16 cellular contexts compared by ENCODE assay signal in the genomic region with DNA sequence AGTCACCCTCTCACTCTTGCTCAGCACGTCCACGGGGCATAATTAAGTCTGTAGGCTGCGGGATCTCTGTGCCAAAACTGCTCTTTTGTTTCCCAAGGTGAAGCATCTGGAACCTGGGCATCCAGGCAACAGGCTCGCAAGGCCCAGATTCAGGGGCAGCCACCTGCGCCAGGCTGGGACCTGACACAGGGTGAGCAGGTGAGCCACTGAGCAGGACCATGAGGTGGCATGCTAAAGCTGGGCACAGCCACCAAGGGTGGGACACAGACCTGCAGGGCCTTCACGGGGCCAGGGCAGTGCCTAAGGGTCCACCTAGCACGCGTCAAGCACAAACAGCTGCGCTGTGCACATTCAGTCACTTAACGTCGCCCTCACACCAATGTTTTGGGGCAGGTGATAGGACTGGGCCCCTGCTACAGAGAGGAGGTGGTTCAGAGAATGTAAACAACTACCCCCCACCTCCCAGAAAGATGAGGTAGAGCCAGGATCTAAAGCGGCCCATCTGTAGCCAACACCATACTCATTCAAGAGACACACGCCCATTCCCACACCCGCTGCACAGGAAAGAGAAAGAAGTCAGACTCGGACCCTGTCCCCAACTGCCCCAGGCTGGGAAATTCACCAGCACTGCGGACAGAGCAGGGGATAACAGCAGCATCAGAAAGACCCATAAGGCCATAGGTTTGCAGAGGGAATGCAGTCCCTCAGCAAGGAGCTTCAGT. TPM values are rescaled to one million over a fixed set of nuclear protein-coding genes. Genes with fewer than 3 reads are reported as not detected.
A peak's percentile ranks its signal among the peaks of the same experiment; 100 is the strongest.
DNase-seq lines count a peak whose midpoint lies in the region; ATAC-seq and TF ChIP-seq lines count a peak whose summit lies in the region.
"Had no signal": no experiment of that assay in that cellular context is flagged by ENCODE, and none has a peak within 500 bp of the region (broad histone marks: within the 10 kb centered on the region; RNA-seq: fewer than 3 reads in every experiment).

No MANE protein-coding gene starts in this region.

- H3K27ac Mint-ChIP-seq in GM23338 (peak overlapping the region; percentile 78), WTC11 (peak overlapping the region; percentile 75), neural crest cell (ENCODE audit: unreplicated experiment) (peak overlapping the region; percentile 73)
- H3K27ac Mint-ChIP-seq: stimulated activated memory B cell treated with anti-CD40 and anti-IgM and Interleukin-4, amounts not matched to agents 10 μg/mL and 1 μg/mL and 100 μg/mL, for 72 hours; T-helper 1 cell treated with Interleukin-12 subunit alpha and Interleukin-12 subunit beta and Interleukin-4 antibody, amounts not matched to agents 30 μg/mL and 1 μg/mL, for 36 hours had no signal

- peaks cover 11% of the 10 kb centered on the region for H3K27me3 Mint-ChIP-seq in GM23338 (ENCODE audit: insufficient read depth, low read depth, poor library complexity)
- no peaks in the 10 kb centered on the region for H3K27me3 Mint-ChIP-seq in WTC11 (ENCODE audit: low read depth)
- no peaks in the 10 kb centered on the region for H3K27me3 Mint-ChIP-seq in neural crest cell (ENCODE audit: low read depth)
- H3K27me3 Mint-ChIP-seq: stimulated activated memory B cell treated with anti-CD40 and anti-IgM and Interleukin-4, amounts not matched to agents 10 μg/mL and 1 μg/mL and 100 μg/mL, for 72 hours had no signal

- H3K9me3 ChIP-seq in testis = no peaks in the 10 kb centered on the region
- H3K9me3 ChIP-seq: gastrocnemius medialis, left lung had no signal

- peaks cover 27% of the 10 kb centered on the region for H3K4me1 ChIP-seq in GM23338 (ENCODE audit: insufficient read depth)
- peaks cover 12% of the 10 kb centered on the region for H3K4me1 ChIP-seq in testis

- peak; percentile 25 for DNase-seq in NCI-H2171 treated with DMSO at 0.1 percent for 48 hours (lab: John Stamatoyannopoulos, UW)
- no peak for DNase-seq in NCI-H2171 (lab: John Stamatoyannopoulos, UW)
- DNase-seq in GM23338 (ENCODE audit: low spot score) = no peak
- no peak for DNase-seq in WTC11 (ENCODE audit: low spot score)
- DNase-seq in neural crest cell (ENCODE audit: low read depth, low spot score) = no peak
- no peak for DNase-seq in testis
- no peak for DNase-seq in RKO (ENCODE audit: low spot score)
- DNase-seq: activated naive CD4-positive, alpha-beta T cell treated with Interleukin-2 at 50 U/mL for 16 hours; gastrocnemius medialis; NCI-H2107; trophoblast cell had no signal

- H3K79me2 ChIP-seq in GM23338 (replicated peaks; ENCODE audit: insufficient read depth) = peaks cover 94% of the 10 kb centered on the region

- H3K27me3 ChIP-seq in GM23338 (ENCODE audit: insufficient read depth) = no peaks in the 10 kb centered on the region
- H3K27me3 ChIP-seq in testis = no peaks in the 10 kb centered on the region
- H3K27me3 ChIP-seq: gastrocnemius medialis, left lung had no signal

- ATAC-seq in GM23338 = no peak
- no peak for ATAC-seq in WTC11
- no peak for ATAC-seq in GM21367 (IDR thresholded peaks at IDR 0.05; ENCODE audit: unreplicated experiment)
- ATAC-seq: gastrocnemius medialis; left lung; stimulated activated memory B cell treated with anti-CD40 and anti-IgM and Interleukin-4, amounts not matched to agents 10 μg/mL and 1 μg/mL and 100 μg/mL, for 72 hours had no signal

- H3K36me3 ChIP-seq in GM23338 (ENCODE audit: insufficient read depth) (no peaks in the 10 kb centered on the region), testis (ENCODE audit: low read depth, missing control alignments) (no peaks in the 10 kb centered on the region)
- H3K36me3 ChIP-seq: gastrocnemius medialis, left lung had no signal

- H3K9me3 Mint-ChIP-seq in GM23338 = no peaks in the 10 kb centered on the region
- H3K9me3 Mint-ChIP-seq in WTC11 = no peaks in the 10 kb centered on the region
- no peaks in the 10 kb centered on the region for H3K9me3 Mint-ChIP-seq in neural crest cell
- H3K9me3 Mint-ChIP-seq: stimulated activated memory B cell treated with anti-CD40 and anti-IgM and Interleukin-4, amounts not matched to agents 10 μg/mL and 1 μg/mL and 100 μg/mL, for 72 hours; T-helper 1 cell treated with Interleukin-12 subunit alpha and Interleukin-12 subunit beta and Interleukin-4 antibody, amounts not matched to agents 30 μg/mL and 1 μg/mL, for 36 hours had no signal

- no peak overlapping the region for H2AFZ ChIP-seq in GM23338

- no peak for TF ChIP-seq CTCF in GM23338 (conservative IDR thresholded peaks at IDR 0.05; ENCODE audit: low read depth in 2 of 2)
- no peak for TF ChIP-seq CTCF in WTC11 (IDR thresholded peaks at IDR 0.05)
- no peak for TF ChIP-seq CTCF in neural crest cell (conservative IDR thresholded peaks at IDR 0.05)
- TF ChIP-seq CTCF in testis (IDR thresholded peaks at IDR 0.05) = no peak

- H3F3A ChIP-seq in GM23338 (replicated peaks; ENCODE audit: low read depth) = peaks cover 6% of the 10 kb centered on the region; the same call in 1 of the 2 replicates

- H3K9me2 ChIP-seq in GM23338 (ENCODE audit: insufficient read depth) = no peaks in the 10 kb centered on the region

- H3K4me1 Mint-ChIP-seq in GM23338 (peaks cover 69% of the 10 kb centered on the region), WTC11 (peaks cover 63% of the 10 kb centered on the region), neural crest cell (peaks cover 24% of the 10 kb centered on the region)

- POLR2A ChIA-PET in WTC11 (lab: Charles Lee) = interaction anchor here (1.8 kb wide), 1 partner anchor 16 kb away, joined by 4 read pairs; the partner anchor contains the start of gene XXYLT1

- TF ChIP-seq POLR2A in testis (IDR thresholded peaks at IDR 0.05) = no peak

- no peak overlapping the region for H3K4me3 Mint-ChIP-seq in GM23338
- no peak overlapping the region for H3K4me3 Mint-ChIP-seq in WTC11
- no peak overlapping the region for H3K4me3 Mint-ChIP-seq in neural crest cell
- H3K4me3 Mint-ChIP-seq: stimulated activated memory B cell treated with anti-CD40 and anti-IgM and Interleukin-4, amounts not matched to agents 10 μg/mL and 1 μg/mL and 100 μg/mL, for 72 hours; T-helper 1 cell treated with Interleukin-12 subunit alpha and Interleukin-12 subunit beta and Interleukin-4 antibody, amounts not matched to agents 30 μg/mL and 1 μg/mL, for 36 hours had no signal

- 0 out of 2 replicates have a peak, but pooled peaks cover 5% of the 10 kb centered on the region for H4K20me1 ChIP-seq in GM23338 (replicated peaks; ENCODE audit: insufficient read depth)

- intact Hi-C loops in testis (cut with DNase I; ENCODE audit: low total_unique reads) = loop anchor here (5.0 to 10.0 kb wide), 2 partner anchors 140 to 567 kb away; partner anchors contain the start of gene FAM43A

- no peak overlapping the region for H3K4me2 ChIP-seq in GM23338

- WGBS in testis, 2 donors = 73 to 91% methylated on average over 3 to 16 of the region's 16 CpGs

- CTCF ChIA-PET in WTC11 (lab: Charles Lee) = interaction anchor here (0.5 to 3.9 kb wide), 5 partner anchors 17 to 572 kb away, joined by 3 to 16 read pairs (median 5); partner anchors contain the start of genes FAM43A and XXYLT1

- H3K27ac ChIP-seq in GM23338 (ENCODE audit: low read depth) (no peak overlapping the region), testis (no peak overlapping the region)
- H3K27ac ChIP-seq: C4-2B, left lung had no signal

- H3K36me3 Mint-ChIP-seq in GM23338 (ENCODE audit: low read depth) (no peaks in the 10 kb centered on the region), WTC11 (no peaks in the 10 kb centered on the region), neural crest cell (ENCODE audit: low read depth) (peaks cover 2% of the 10 kb centered on the region)
- H3K36me3 Mint-ChIP-seq: stimulated activated memory B cell treated with anti-CD40 and anti-IgM and Interleukin-4, amounts not matched to agents 10 μg/mL and 1 μg/mL and 100 μg/mL, for 72 hours had no signal

- H3K4me3 ChIP-seq in GM23338 = no peak overlapping the region
- H3K4me3 ChIP-seq in testis = no peak overlapping the region
- H3K4me3 ChIP-seq: gastrocnemius medialis, left lung had no signal

TF ChIP-seq in GM23338, 12 proteins besides CTCF, POLR2A, EP300 and RAD21 (continues in another document):
- TF ChIP-seq ZNF114 (CRISPR knock-in tag; IDR thresholded peaks at IDR 0.05) = no peak

TF ChIP-seq in WTC11, 78 proteins besides CTCF, POLR2A, EP300 and RAD21 (continues in another document):
- no peak for TF ChIP-seq MXD4 (CRISPR knock-in tag; IDR thresholded peaks at IDR 0.05; ENCODE audit: borderline replicate concordance)
- TF ChIP-seq, protein P1, sequence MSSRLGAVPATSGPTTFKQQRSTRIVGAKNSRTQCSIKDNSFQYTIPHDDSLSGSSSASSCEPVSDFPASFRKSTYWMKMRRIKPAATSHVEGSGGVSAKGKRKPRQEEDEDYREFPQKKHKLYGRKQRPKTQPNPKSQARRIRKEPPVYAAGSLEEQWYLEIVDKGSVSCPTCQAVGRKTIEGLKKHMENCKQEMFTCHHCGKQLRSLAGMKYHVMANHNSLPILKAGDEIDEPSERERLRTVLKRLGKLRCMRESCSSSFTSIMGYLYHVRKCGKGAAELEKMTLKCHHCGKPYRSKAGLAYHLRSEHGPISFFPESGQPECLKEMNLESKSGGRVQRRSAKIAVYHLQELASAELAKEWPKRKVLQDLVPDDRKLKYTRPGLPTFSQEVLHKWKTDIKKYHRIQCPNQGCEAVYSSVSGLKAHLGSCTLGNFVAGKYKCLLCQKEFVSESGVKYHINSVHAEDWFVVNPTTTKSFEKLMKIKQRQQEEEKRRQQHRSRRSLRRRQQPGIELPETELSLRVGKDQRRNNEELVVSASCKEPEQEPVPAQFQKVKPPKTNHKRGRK (CRISPR knock-in tag; IDR thresholded peaks at IDR 0.05; ENCODE audit: borderline replicate concordance) = no peak
- no peak for TF ChIP-seq ELF4 (CRISPR knock-in tag; IDR thresholded peaks at IDR 0.05; ENCODE audit: low read depth)
- TF ChIP-seq, protein P2, sequence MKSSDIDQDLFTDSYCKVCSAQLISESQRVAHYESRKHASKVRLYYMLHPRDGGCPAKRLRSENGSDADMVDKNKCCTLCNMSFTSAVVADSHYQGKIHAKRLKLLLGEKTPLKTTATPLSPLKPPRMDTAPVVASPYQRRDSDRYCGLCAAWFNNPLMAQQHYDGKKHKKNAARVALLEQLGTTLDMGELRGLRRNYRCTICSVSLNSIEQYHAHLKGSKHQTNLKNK (CRISPR knock-in tag; IDR thresholded peaks at IDR 0.05) = no peak

RNA-seq across cellular contexts. Expression of gene XXYLT1, which starts 16.3 kb away (rescaled TPM):
- 28.9 and 34.8 TPM in 2 replicates for total RNA-seq in GM23338 (2014; rRNA removed; shearing (Covaris generic))
- polyA plus RNA-seq in GM23338 (2016; fragmentation: Nextera tagmentation; extraction: Ambion mirVana) (13.5 and 14.7 TPM in 2 replicates), testis (ENCODE audit: insufficient read depth, low read depth, low replicate concordance) (7.2 TPM)
- total RNA-seq in WTC11 (2021) (21.4 to 23.4 TPM (median 22.5 TPM) in 3 replicates), neural crest cell (41.1 and 41.2 TPM in 2 replicates), testis (10 to 100 TPM; 11.1 to 12.5 TPM)
